28 cellular contexts compared by ENCODE assay signal in the genomic region with DNA sequence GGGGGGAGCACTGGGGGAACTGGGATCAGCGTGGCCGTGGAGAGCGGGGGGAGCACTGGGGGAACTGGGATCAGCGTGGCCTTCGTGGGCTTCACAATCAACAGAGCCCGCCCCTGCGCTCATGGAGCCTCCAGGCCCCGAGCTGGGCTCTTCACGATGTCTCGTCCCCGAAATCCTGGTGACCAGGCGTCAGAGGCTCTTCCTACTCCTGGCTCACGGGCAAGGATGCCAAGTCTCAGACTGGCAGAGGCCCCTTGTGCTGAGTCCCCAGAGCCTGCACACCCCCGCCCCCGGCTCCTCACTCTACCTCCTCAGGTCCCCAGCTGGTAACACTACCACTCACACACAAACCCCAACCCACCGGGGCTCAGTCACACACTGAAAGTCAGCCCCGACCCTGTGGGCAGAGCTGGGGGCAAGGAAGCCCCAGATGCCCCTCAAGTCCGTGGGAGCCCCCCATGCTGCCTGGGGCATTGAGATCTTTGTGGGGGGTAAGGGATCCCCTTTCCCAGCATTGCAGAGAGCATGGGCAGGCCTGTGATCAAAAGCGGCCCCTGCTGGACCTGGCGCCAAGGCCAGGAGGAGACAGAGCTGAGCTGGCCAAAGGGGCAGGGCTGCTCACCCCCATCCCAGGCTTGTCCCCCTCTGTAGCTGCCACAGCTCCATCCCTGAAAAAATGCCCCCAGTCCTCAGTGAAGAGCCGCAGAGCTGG. TPM values are rescaled to one million over a fixed set of nuclear protein-coding genes. Genes with fewer than 3 reads are reported as not detected.
DNase-seq lines count a peak whose midpoint lies in the region; ATAC-seq, FAIRE-seq and TF ChIP-seq lines count a peak whose summit lies in the region.
"Had no signal": no experiment of that assay in that cellular context is flagged by ENCODE, and none has a peak within 500 bp of the region (broad histone marks: within the 10 kb centered on the region; RNA-seq: fewer than 3 reads in every experiment).

No MANE protein-coding gene starts in this region.

- H3K36me3 ChIP-seq in HepG2 (replicated peaks in 1 of 2; ENCODE audit: control insufficient read depth in 1 of 2, insufficient read depth in 2 of 2, low read length in 2 of 2) (no peaks in the 10 kb centered on the region), right lobe of liver (no peaks in the 10 kb centered on the region), neural progenitor cell (no peaks in the 10 kb centered on the region), body of pancreas (replicated peaks in 1 of 2; ENCODE audit: insufficient read depth in 1 of 2, low read depth in 2 of 2) (no peaks in the 10 kb centered on the region), colonic mucosa (no peaks in the 10 kb centered on the region)
- H3K36me3 ChIP-seq: HAP-1 had no signal

- peak; percentile 64 for ATAC-seq in HepG2
- ATAC-seq in right lobe of liver, result no peak
- peak; percentile 55 for ATAC-seq in SK-N-SH treated with all-trans-retinoic acid at 6 μM for 48 hours
- no peak for ATAC-seq in body of pancreas

- H3K27ac ChIP-seq in HepG2 (ENCODE audit: extremely low read length, insufficient read depth, low read length) (no peak overlapping the region), right lobe of liver (no peak overlapping the region), neural progenitor cell (no peak overlapping the region), body of pancreas (no peak overlapping the region), colonic mucosa (no peak overlapping the region)
- H3K27ac ChIP-seq: KMS-11, PC-9 had no signal

- H3K4me3 Mint-ChIP-seq in neural progenitor cell, result no peak overlapping the region
- H3K4me3 Mint-ChIP-seq: CD4-positive, alpha-beta memory T cell had no signal

- TF ChIP-seq POLR2A in HepG2 (IDR thresholded peaks at IDR 0.05; ENCODE audit: insufficient read depth in 1 of 2, low read depth in 2 of 2, low read length in 2 of 2), result no peak
- TF ChIP-seq POLR2A in right lobe of liver (IDR thresholded peaks at IDR 0.05), result no peak
- no peak for TF ChIP-seq POLR2A in body of pancreas (IDR thresholded peaks at IDR 0.05)

- H3K27ac Mint-ChIP-seq in neural progenitor cell, result no peak overlapping the region
- H3K27ac Mint-ChIP-seq: CD4-positive, alpha-beta memory T cell had no signal

- no peak for TF ChIP-seq RAD21 in HepG2 (CRISPR knock-in tag; IDR thresholded peaks at IDR 0.05)

- no peak for TF ChIP-seq EP300 in HepG2 (IDR thresholded peaks at IDR 0.05; ENCODE audit: low read depth in 2 of 2, low read length in 2 of 2)
- no peak for TF ChIP-seq EP300 in HepG2 (CRISPR knock-in tag; IDR thresholded peaks at IDR 0.05; ENCODE audit: borderline replicate concordance)

- peak; percentile 25; the same call in 1 of the 2 replicates for TF ChIP-seq CTCF in HepG2 (CRISPR knock-in tag; IDR thresholded peaks at IDR 0.05)
- no peak for TF ChIP-seq CTCF in right lobe of liver (IDR thresholded peaks at IDR 0.05)
- no peak for TF ChIP-seq CTCF in neural progenitor cell (IDR thresholded peaks at IDR 0.05)
- TF ChIP-seq CTCF in body of pancreas (IDR thresholded peaks at IDR 0.05), result no peak
- TF ChIP-seq CTCF in colonic mucosa (IDR thresholded peaks at IDR 0.05), result no peak

- peaks cover 21% of the 10 kb centered on the region for H3K4me1 Mint-ChIP-seq in neural progenitor cell
- H3K4me1 Mint-ChIP-seq: CD4-positive, alpha-beta memory T cell had no signal

- no peak for FAIRE-seq in HepG2 (lab: Jason Lieb, UNC)
- FAIRE-seq: A204.1, GM12891 had no signal

- peaks cover 8% of the 10 kb centered on the region; the same call in 1 of the 2 replicates for H3K4me1 ChIP-seq in HepG2 (ENCODE audit: insufficient read depth, low read length)
- H3K4me1 ChIP-seq in right lobe of liver, result no peaks in the 10 kb centered on the region
- H3K4me1 ChIP-seq in neural progenitor cell, result peaks cover 29% of the 10 kb centered on the region
- no peaks in the 10 kb centered on the region for H3K4me1 ChIP-seq in body of pancreas
- H3K4me1 ChIP-seq in colonic mucosa, result no peaks in the 10 kb centered on the region
- H3K4me1 ChIP-seq: HAP-1 had no signal

- no peak overlapping the region for H3K4me3 ChIP-seq in HepG2 (replicated peaks in 1 of 3; ENCODE audit: insufficient read depth in 1 of 3, low read depth in 2 of 3, low read length in 3 of 3)
- H3K4me3 ChIP-seq in right lobe of liver, result no peak overlapping the region
- no peak overlapping the region for H3K4me3 ChIP-seq in neural progenitor cell
- H3K4me3 ChIP-seq in body of pancreas, result no peak overlapping the region
- no peak overlapping the region for H3K4me3 ChIP-seq in colonic mucosa
- H3K4me3 ChIP-seq: HAP-1, PC-9 had no signal

- intact Hi-C loops in HepG2 (cut with micrococcal nuclease; ENCODE audit: unreplicated experiment) (no loop called here), right lobe of liver (cut with DNase I) (loop anchor here in 1 of 2 donors (10.0 kb wide), 1 partner anchor 97 kb away; no protein-coding TSS in a partner anchor), body of pancreas (cut with DNase I) (loop anchor here (5.0 kb wide), 1 partner anchor 99 kb away; no protein-coding TSS in a partner anchor), colonic mucosa (cut with DNase I) (loop anchor here (10.0 kb wide), 1 partner anchor 107 kb away; no protein-coding TSS in a partner anchor)

- H3K9ac ChIP-seq in HepG2 (ENCODE audit: insufficient read depth, low read depth, low read length) (no peak overlapping the region), neural progenitor cell (no peak overlapping the region), colonic mucosa (ENCODE audit: low read depth in 2 of 2, low read length in 2 of 2) (no peak overlapping the region)
- H3K9ac ChIP-seq: KMS-11 had no signal

- peaks cover 5 to 34% of the 10 kb centered on the region in 2 experiments; a peak in 4 of 5 replicates for H3K27me3 ChIP-seq in HepG2 (ENCODE audit: control insufficient read depth in 1 of 2, insufficient read depth in 2 of 2, low read length in 2 of 2)
- H3K27me3 ChIP-seq in right lobe of liver, result no peaks in the 10 kb centered on the region
- no peaks in the 10 kb centered on the region for H3K27me3 ChIP-seq in neural progenitor cell
- no peaks in the 10 kb centered on the region for H3K27me3 ChIP-seq in body of pancreas
- no peaks in the 10 kb centered on the region for H3K27me3 ChIP-seq in colonic mucosa

- BruUV-seq in HepG2 (replicated peaks; lab: Mats Ljungman, UMichigan), result no TSS peak

- H2AFZ ChIP-seq in HepG2 (ENCODE audit: low read length) (no peak overlapping the region), neural progenitor cell (replicated peaks) (no peak overlapping the region)
- H2AFZ ChIP-seq: PC-9 had no signal

- in situ Hi-C loops in HepG2 (cut with HindIII; ENCODE audit: extremely low pct_ligation_motif_present, low pct_unique_long_range_greater_than_20kb), result loop anchor here (10.0 kb wide), 1 partner anchor 107 kb away; no protein-coding TSS in a partner anchor

- H3K79me2 ChIP-seq in HepG2 (ENCODE audit: insufficient read depth, low read length) (no peaks in the 10 kb centered on the region), neural progenitor cell (ENCODE audit: low read depth) (no peaks in the 10 kb centered on the region)

- peaks cover 18% of the 10 kb centered on the region for H3F3A ChIP-seq in neural progenitor cell (ENCODE audit: low read depth)

- CTCF ChIA-PET in HepG2 (lab: Yijun Ruan, JAX; ENCODE audit: low intra/inter-chr PET ratio, low total read pairs), result no interaction called here

- 39% methylated on average over 10 of the region's 21 CpGs for WGBS in HepG2 (ENCODE audit: low lambda C conversion rate)
- 58% methylated on average over 4 of the region's 21 CpGs for WGBS in right lobe of liver (ENCODE audit: insufficient coverage, low coverage, low lambda C conversion rate, missing lambda C conversion rate)
- WGBS in body of pancreas, 2 donors, result 68 to 74% methylated on average over 13 to 20 of the region's 21 CpGs

- no peaks in the 10 kb centered on the region for H3K9me3 Mint-ChIP-seq in neural progenitor cell
- H3K9me3 Mint-ChIP-seq: CD4-positive, alpha-beta memory T cell had no signal

- no peaks in the 10 kb centered on the region for H4K20me1 ChIP-seq in HepG2 (ENCODE audit: insufficient read depth, low read length)
- H4K20me1 ChIP-seq in neural progenitor cell (ENCODE audit: low read depth), result peaks cover 10% of the 10 kb centered on the region

- POLR2A ChIA-PET in HepG2 (lab: Yijun Ruan, JAX), result interaction anchor here (0.7 kb wide), 1 partner anchor 14 kb away, joined by 3 read pairs; no protein-coding TSS in a partner anchor

- no peak overlapping the region for H3K4me2 ChIP-seq in HepG2 (ENCODE audit: low read depth, low read length)
- peak overlapping the region; percentile 40 for H3K4me2 ChIP-seq in neural progenitor cell
- H3K4me2 ChIP-seq: KMS-11, PC-9 had no signal

- H3K9me3 ChIP-seq in HepG2 (ENCODE audit: low read length), result no peaks in the 10 kb centered on the region
- H3K9me3 ChIP-seq in right lobe of liver, result no peaks in the 10 kb centered on the region
- H3K9me3 ChIP-seq in neural progenitor cell (ENCODE audit: low read depth), result no peaks in the 10 kb centered on the region
- H3K9me3 ChIP-seq in body of pancreas, result no peaks in the 10 kb centered on the region
- H3K9me3 ChIP-seq in colonic mucosa, result no peaks in the 10 kb centered on the region
- H3K9me3 ChIP-seq: HAP-1 had no signal

- DNase-seq in HepG2 (ENCODE audit: low spot score), result no peak
- no peak for DNase-seq in right lobe of liver
- DNase-seq in neural progenitor cell (ENCODE audit: low spot score), result no peak
- DNase-seq in body of pancreas, result no peak
- no peak for DNase-seq in Kasumi-1 (lab: John Stamatoyannopoulos, UW)
- DNase-seq in colonic mucosa, result no peak
- DNase-seq: AML-193; C1 segment of cervical spinal cord; CD4-positive, alpha-beta memory T cell; COR-L47; DMS79; GF-D8; IMR-90; NCI-H1048; NCI-H1417; NCI-H1694; NCI-H2029 treated with DMSO at 0.1 percent for 48 hours; NCI-H2227 treated with DMSO at 0.1 percent for 48 hours; NCI-H526 treated with DMSO at 0.1 percent for 48 hours; PC-9; Right ventricle myocardium superior had no signal

- peaks cover 9% of the 10 kb centered on the region for H3K27me3 Mint-ChIP-seq in neural progenitor cell (ENCODE audit: insufficient read depth, low read depth)

- no peaks in the 10 kb centered on the region for H3K36me3 Mint-ChIP-seq in neural progenitor cell
- H3K36me3 Mint-ChIP-seq: CD4-positive, alpha-beta memory T cell had no signal

RNA-seq across cellular contexts. Expression of a gene that starts 26.7 kb away (rescaled TPM):
- not detected in 2 replicates for total RNA-seq in HepG2 (2016; rRNA removed; fragmentation: Illumina TruSeq; extraction: Trizol)
- not detected in 2 replicates for total RNA-seq in HepG2 (2016; cell fraction: cytosol; rRNA removed; fragmentation: Illumina TruSeq; extraction: Trizol; ENCODE audit: low read depth)
- total RNA-seq in HepG2 (2016; cell fraction: insoluble cytoplasmic fraction; rRNA removed; fragmentation: Illumina TruSeq; extraction: Trizol), result not detected in 2 replicates
- not detected in 2 replicates for total RNA-seq in HepG2 (2016; cell fraction: membrane; rRNA removed; fragmentation: Illumina TruSeq; extraction: Trizol)
- not detected in 2 replicates for total RNA-seq in HepG2 (2016; cell fraction: nucleus; rRNA removed; fragmentation: Illumina TruSeq; extraction: Trizol)
- polyA plus RNA-seq in HepG2 (2011; rRNA removed), result not detected in 2 replicates
- not detected in 2 replicates for polyA plus RNA-seq in HepG2 (2011; cell fraction: cytosol; rRNA removed)
- 0.03 TPM in 1 of 2 replicates, not detected in the other for polyA plus RNA-seq in HepG2 (2011; cell fraction: nucleus; rRNA removed)
- polyA plus RNA-seq in HepG2 (2012), result not detected in 2 replicates
- not detected in 2 replicates for polyA plus RNA-seq in HepG2 (2016; cell fraction: cytosol; fragmentation: Illumina TruSeq; extraction: Trizol; ENCODE audit: low read depth)
- polyA plus RNA-seq in HepG2 (2016; cell fraction: insoluble cytoplasmic fraction; fragmentation: Illumina TruSeq; extraction: Trizol; ENCODE audit: low read depth), result not detected in 2 replicates
- not detected in 2 replicates for polyA plus RNA-seq in HepG2 (2016; cell fraction: membrane; fragmentation: Illumina TruSeq; extraction: Trizol; ENCODE audit: low read depth)
- not detected in 2 replicates for polyA plus RNA-seq in HepG2 (2016; cell fraction: nucleus; fragmentation: Illumina TruSeq; extraction: Trizol; ENCODE audit: insufficient read depth, low read depth)
- polyA minus RNA-seq in HepG2 (2011; rRNA and poly(A)+ RNA removed; ENCODE audit: low replicate concordance), result 0.05 TPM in 1 of 2 replicates, not detected in the other
- not detected in 2 replicates for polyA minus RNA-seq in HepG2 (2011; cell fraction: cytosol; rRNA and poly(A)+ RNA removed)
- polyA minus RNA-seq in HepG2 (2011; cell fraction: nucleus; rRNA and poly(A)+ RNA removed), result 0.13 TPM in 1 of 2 replicates, not detected in the other
- total RNA-seq in right lobe of liver, result not detected
- not detected in 2 replicates for total RNA-seq in neural progenitor cell (ENCODE audit: low replicate concordance)
- not detected for total RNA-seq in body of pancreas
- total RNA-seq in colonic mucosa, result not detected
- total RNA-seq: CD4-positive, alpha-beta memory T cell; IMR-90; Right ventricle myocardium superior; RPMI7951; SK-MEL-5 had no signal
- polyA plus RNA-seq: CD4-positive, alpha-beta memory T cell; IMR-90 had no signal

RNA-seq across cellular contexts. Expression of a gene that starts 59.5 kb away (rescaled TPM):
- 12.0 and 13.9 TPM in 2 replicates for total RNA-seq in HepG2 (2016; rRNA removed; fragmentation: Illumina TruSeq; extraction: Trizol)
- 7.7 and 7.9 TPM in 2 replicates for total RNA-seq in HepG2 (2016; cell fraction: cytosol; rRNA removed; fragmentation: Illumina TruSeq; extraction: Trizol; ENCODE audit: low read depth)
- total RNA-seq in HepG2 (2016; cell fraction: insoluble cytoplasmic fraction; rRNA removed; fragmentation: Illumina TruSeq; extraction: Trizol), result 9.6 and 13.9 TPM in 2 replicates
- total RNA-seq in HepG2 (2016; cell fraction: membrane; rRNA removed; fragmentation: Illumina TruSeq; extraction: Trizol), result 17.8 and 22.1 TPM in 2 replicates
- total RNA-seq in HepG2 (2016; cell fraction: nucleus; rRNA removed; fragmentation: Illumina TruSeq; extraction: Trizol), result 10.1 and 11.0 TPM in 2 replicates
- 5.5 and 7.1 TPM in 2 replicates for polyA plus RNA-seq in HepG2 (2011; rRNA removed)
- 7.1 and 10.4 TPM in 2 replicates for polyA plus RNA-seq in HepG2 (2011; cell fraction: cytosol; rRNA removed)
- polyA plus RNA-seq in HepG2 (2011; cell fraction: nucleus; rRNA removed), result 9.4 and 12.5 TPM in 2 replicates
- polyA plus RNA-seq in HepG2 (2012), result 6.0 and 9.5 TPM in 2 replicates
- 6.4 and 8.1 TPM in 2 replicates for polyA plus RNA-seq in HepG2 (2016; cell fraction: cytosol; fragmentation: Illumina TruSeq; extraction: Trizol; ENCODE audit: low read depth)
- 14.5 and 15.8 TPM in 2 replicates for polyA plus RNA-seq in HepG2 (2016; cell fraction: insoluble cytoplasmic fraction; fragmentation: Illumina TruSeq; extraction: Trizol; ENCODE audit: low read depth)
- 14.9 and 17.1 TPM in 2 replicates for polyA plus RNA-seq in HepG2 (2016; cell fraction: membrane; fragmentation: Illumina TruSeq; extraction: Trizol; ENCODE audit: low read depth)
- 14.9 and 17.4 TPM in 2 replicates for polyA plus RNA-seq in HepG2 (2016; cell fraction: nucleus; fragmentation: Illumina TruSeq; extraction: Trizol; ENCODE audit: insufficient read depth, low read depth)
- 18.3 and 50.6 TPM in 2 replicates for polyA minus RNA-seq in HepG2 (2011; rRNA and poly(A)+ RNA removed; ENCODE audit: low replicate concordance)
- 7.9 and 8.8 TPM in 2 replicates for polyA minus RNA-seq in HepG2 (2011; cell fraction: cytosol; rRNA and poly(A)+ RNA removed)
- polyA minus RNA-seq in HepG2 (2011; cell fraction: nucleus; rRNA and poly(A)+ RNA removed), result 4.7 and 8.0 TPM in 2 replicates
- total RNA-seq in right lobe of liver, result 10 to 100 TPM; 12.4 to 29.7 (median 15.4) TPM
- total RNA-seq in neural progenitor cell (ENCODE audit: low replicate concordance), result 16.3 and 46.2 TPM in 2 replicates
- 10 to 100 TPM; 21.3 to 47.1 TPM for total RNA-seq in body of pancreas
- total RNA-seq in colonic mucosa, result 10 to 100 TPM; 40.9 to 67.2 TPM

Comparison
In these comparisons a context has a peak if more than half of its experiments do, and no peak if none do; other contexts are left out.
1. ATAC-seq: peak in HepG2 (single experiment) and SK-N-SH treated with all-trans-retinoic acid at 6 μM for 48 hours (single experiment); none in right lobe of liver (0 of 4) and body of pancreas (single experiment).